ENCODE assay signal across 26 cellular contexts in the genomic region with DNA sequence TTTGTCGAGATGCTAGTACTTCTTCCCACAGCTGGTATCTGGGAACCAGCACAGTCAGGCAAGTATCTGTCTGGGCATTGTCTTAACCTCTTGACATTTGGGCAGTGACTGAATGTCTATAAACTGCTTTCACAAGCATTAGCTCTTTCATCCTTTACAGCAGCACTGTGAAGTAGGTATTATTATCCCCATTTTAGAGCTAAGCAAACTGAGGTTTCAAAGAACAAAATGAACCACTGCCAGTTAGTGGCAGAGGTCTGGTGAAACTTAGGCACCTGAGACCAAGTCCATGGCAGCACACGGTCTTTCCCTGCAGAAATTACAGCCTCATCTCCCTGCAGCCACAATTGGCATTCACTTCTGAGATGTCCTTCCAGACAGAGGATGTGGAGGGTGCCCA.
"Had no signal": no experiment of that assay in that cellular context is flagged by ENCODE, and none has a peak within 500 bp of the region (broad histone marks: within the 10 kb centered on the region; RNA-seq: fewer than 3 reads in every experiment).

No MANE protein-coding gene starts in this region.

- H3K9me3 Mint-ChIP-seq: activated CD8-positive, alpha-beta T cell treated with anti-CD3 and anti-CD28 coated beads for 36 hours; activated naive CD4-positive, alpha-beta T cell treated with anti-CD3 and anti-CD28 coated beads for 36 hours; activated naive CD4-positive, alpha-beta T cell treated with anti-CD3 and anti-CD28 coated beads, Interleukin-2, amount 50 U/mL, for 24 hours; activated naive CD8-positive, alpha-beta T cell treated with anti-CD3 and anti-CD28 coated beads for 36 hours; activated naive CD8-positive, alpha-beta T cell treated with anti-CD3 and anti-CD28 coated beads, Interleukin-2, amount 50 U/mL, for 24 hours; activated T-cell treated with anti-CD3 and anti-CD28 coated beads, Interleukin-2, amount 50 U/mL, for 4 hours; activated T-helper 1 cell treated with anti-CD3 and anti-CD28 coated beads, Interleukin-12 subunit alpha, Interleukin-12 subunit beta, Interleukin-2, Interleukin-4 antibody, amounts not matched to agents 30 ng/mL and 10 ng/mL and 1 ng/mL, durations not matched to agents 14 hours and 24 hours and 36 hours; activated T-helper 2 cell treated with anti-CD3 and anti-CD28 coated beads, Interferon-gamma antibody, Interleukin-2, Interleukin-4, amounts not matched to agents 10 μg/mL and 5 μg/mL and 100 μg/mL, durations not matched to agents 14 hours and 24 hours and 36 hours had no signal

- H3K27ac Mint-ChIP-seq: activated CD8-positive, alpha-beta T cell treated with anti-CD3 and anti-CD28 coated beads for 36 hours; activated naive CD4-positive, alpha-beta T cell treated with anti-CD3 and anti-CD28 coated beads for 36 hours; activated naive CD4-positive, alpha-beta T cell treated with anti-CD3 and anti-CD28 coated beads, Interleukin-2, amount 50 U/mL, for 24 hours; activated naive CD8-positive, alpha-beta T cell treated with anti-CD3 and anti-CD28 coated beads for 36 hours; activated naive CD8-positive, alpha-beta T cell treated with anti-CD3 and anti-CD28 coated beads, Interleukin-2, amount 50 U/mL, for 24 hours; activated T-helper 1 cell treated with anti-CD3 and anti-CD28 coated beads, Interleukin-12 subunit alpha, Interleukin-12 subunit beta, Interleukin-2, Interleukin-4 antibody, amounts not matched to agents 30 ng/mL and 10 ng/mL and 1 ng/mL, durations not matched to agents 14 hours and 24 hours and 36 hours; activated T-helper 2 cell treated with anti-CD3 and anti-CD28 coated beads, Interferon-gamma antibody, Interleukin-2, Interleukin-4, amounts not matched to agents 10 μg/mL and 5 μg/mL and 100 μg/mL, durations not matched to agents 14 hours and 24 hours and 36 hours; WTC11 had no signal

- H3K4me1 ChIP-seq: adrenal gland, body of pancreas, gastroesophageal sphincter had no signal

- H3K27ac ChIP-seq: adrenal gland, body of pancreas, epithelial cell of prostate, gastroesophageal sphincter, heart right ventricle had no signal

- H3K4me3 Mint-ChIP-seq: activated CD8-positive, alpha-beta T cell treated with anti-CD3 and anti-CD28 coated beads for 36 hours; activated naive CD4-positive, alpha-beta T cell treated with anti-CD3 and anti-CD28 coated beads for 36 hours; activated naive CD4-positive, alpha-beta T cell treated with anti-CD3 and anti-CD28 coated beads, Interleukin-2, amount 50 U/mL, for 24 hours; activated naive CD8-positive, alpha-beta T cell treated with anti-CD3 and anti-CD28 coated beads for 36 hours; activated naive CD8-positive, alpha-beta T cell treated with anti-CD3 and anti-CD28 coated beads, Interleukin-2, amount 50 U/mL, for 24 hours; activated T-cell treated with anti-CD3 and anti-CD28 coated beads, Interleukin-2, amount 50 U/mL, for 4 hours; activated T-helper 1 cell treated with anti-CD3 and anti-CD28 coated beads, Interleukin-12 subunit alpha, Interleukin-12 subunit beta, Interleukin-2, Interleukin-4 antibody, amounts not matched to agents 30 ng/mL and 10 ng/mL and 1 ng/mL, durations not matched to agents 14 hours and 24 hours and 36 hours; WTC11 had no signal

- H3K9me3 ChIP-seq: adrenal gland, body of pancreas, esophagus squamous epithelium, gastroesophageal sphincter, heart right ventricle had no signal

- H3K4me3 ChIP-seq: adrenal gland, body of pancreas, esophagus squamous epithelium, gastroesophageal sphincter, heart right ventricle had no signal

- H3K27me3 ChIP-seq: adrenal gland, body of pancreas had no signal

- H3K4me1 Mint-ChIP-seq: activated naive CD4-positive, alpha-beta T cell treated with anti-CD3 and anti-CD28 coated beads, Interleukin-2, amount 50 U/mL, for 24 hours; activated naive CD8-positive, alpha-beta T cell treated with anti-CD3 and anti-CD28 coated beads for 36 hours; activated naive CD8-positive, alpha-beta T cell treated with anti-CD3 and anti-CD28 coated beads, Interleukin-2, amount 50 U/mL, for 24 hours had no signal

- DNase-seq: activated CD4-positive, alpha-beta T cell treated with anti-CD3 and anti-CD28 coated beads for 1 hour; activated CD4-positive, alpha-beta T cell treated with anti-CD3 and anti-CD28 coated beads for 4 hours; activated CD4-positive, alpha-beta T cell treated with anti-CD3 and anti-CD28 coated beads, Interleukin-2, amount 50 U/mL, for 1 hour; activated CD4-positive, alpha-beta T cell treated with anti-CD3 and anti-CD28 coated beads, Interleukin-2, amount 50 U/mL, for 48 hours; activated CD8-positive, alpha-beta memory T cell treated with anti-CD3 and anti-CD28 coated beads for 24 hours; activated CD8-positive, alpha-beta T cell treated with anti-CD3 and anti-CD28 coated beads for 36 hours; activated effector memory CD4-positive, alpha-beta T cell treated with anti-CD3 and anti-CD28 coated beads, Interleukin-2, amount 50 U/mL, for 16 hours; activated naive CD4-positive, alpha-beta T cell treated with anti-CD3 and anti-CD28 coated beads for 36 hours; activated naive CD8-positive, alpha-beta T cell treated with anti-CD3 and anti-CD28 coated beads for 36 hours; activated naive CD8-positive, alpha-beta T cell treated with anti-CD3 and anti-CD28 coated beads, Interleukin-2, amount 50 U/mL, for 24 hours; activated T-cell treated with anti-CD3 and anti-CD28 coated beads, Interleukin-2, amount 50 U/mL, for 4 hours; adrenal gland; aorta; cortex of kidney; effector CD4-positive, alpha-beta T cell; esophagus squamous epithelium; heart right ventricle had no signal

- H3K36me3 Mint-ChIP-seq: activated naive CD8-positive, alpha-beta T cell treated with anti-CD3 and anti-CD28 coated beads for 36 hours; WTC11 had no signal

- FAIRE-seq: colon, endometrium had no signal

- ATAC-seq: activated CD8-positive, alpha-beta T cell treated with anti-CD3 and anti-CD28 coated beads for 36 hours; activated naive CD8-positive, alpha-beta T cell treated with anti-CD3 and anti-CD28 coated beads, Interleukin-2, amount 50 U/mL, for 24 hours; activated T-cell treated with anti-CD3 and anti-CD28 coated beads, Interleukin-2, amount 50 U/mL, for 4 hours; body of pancreas; gastroesophageal sphincter; heart right ventricle had no signal

- H3K36me3 ChIP-seq: adrenal gland, esophagus squamous epithelium, gastroesophageal sphincter, heart right ventricle had no signal
